In the genomic region with DNA sequence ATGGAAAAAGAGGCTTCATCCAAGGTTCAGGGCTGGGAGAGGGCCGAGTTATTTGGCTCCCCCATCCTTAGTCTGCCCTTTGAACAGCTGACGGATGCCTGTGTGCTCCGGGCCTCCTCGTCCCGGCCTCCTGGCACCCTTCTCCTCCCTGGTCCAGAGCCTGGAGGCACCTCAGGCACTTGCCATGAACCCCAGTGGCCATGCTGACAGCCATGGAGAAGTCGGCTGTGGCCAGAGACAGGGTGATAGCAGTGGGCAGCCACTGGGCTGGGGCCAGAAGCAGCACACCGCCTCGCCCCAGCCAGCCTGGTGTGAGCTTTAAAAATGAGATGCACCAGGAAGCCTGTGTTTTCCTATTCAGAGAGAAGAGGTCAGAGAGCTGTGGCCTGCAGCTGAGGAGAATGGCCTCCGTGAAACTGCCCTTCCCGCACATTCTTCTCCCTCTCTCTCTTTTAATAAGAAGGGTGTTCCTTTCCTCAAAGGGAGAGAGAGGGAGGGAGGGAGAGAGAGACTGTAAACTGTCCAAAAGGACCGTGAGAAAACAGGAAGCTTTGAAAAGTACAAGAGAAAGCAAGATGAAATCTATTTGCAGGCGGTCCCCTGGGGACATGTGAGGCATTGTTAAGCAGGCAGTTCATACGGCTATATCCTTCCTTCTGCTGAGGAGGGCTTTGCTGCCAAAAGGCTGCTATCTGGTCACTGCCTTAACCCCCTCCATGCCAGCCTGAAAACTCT, we compare ENCODE assay signal across 8 cellular contexts. TPM values are rescaled to one million over a fixed set of nuclear protein-coding genes. Genes with fewer than 3 reads are reported as not detected.
DNase-seq lines count a peak whose midpoint lies in the region; ATAC-seq, FAIRE-seq and TF ChIP-seq lines count a peak whose summit lies in the region.
"Had no signal": no experiment of that assay in that cellular context is flagged by ENCODE, and none has a peak within 500 bp of the region (broad histone marks: within the 10 kb centered on the region; RNA-seq: fewer than 3 reads in every experiment).

No MANE protein-coding gene starts in this region.

- ATAC-seq in HG03095 (IDR thresholded peaks at IDR 0.05; ENCODE audit: unreplicated experiment) (peak; percentile 83), activated B cell treated with CpG ODN at 0.5 μM for 24 hours (ENCODE audit: low read depth) (peak; percentile 85)

- H3K36me3 ChIP-seq in left ventricle myocardium inferior (peaks cover 4% of the 10 kb centered on the region), small intestine (ENCODE audit: control insufficient read depth in 2 of 2, insufficient read depth in 2 of 2, low read length in 2 of 2) (no peaks in the 10 kb centered on the region)

- H3K27me3 ChIP-seq in left ventricle myocardium inferior (ENCODE audit: low read depth) (no peaks in the 10 kb centered on the region), small intestine (ENCODE audit: control insufficient read depth in 2 of 2, insufficient read depth in 2 of 2, low read length in 2 of 2) (no peaks in the 10 kb centered on the region)

- H3K9me3 Mint-ChIP-seq in activated B cell treated with CpG ODN at 0.5 μM for 24 hours = no peaks in the 10 kb centered on the region
- H3K9me3 Mint-ChIP-seq: stimulated activated naive CD8-positive, alpha-beta T cell treated with anti-CD3 and anti-CD28 coated beads, Interleukin-15, Interleukin-2, amounts not matched to agents 100 ng/mL and 50 ng/mL, for 24 hours had no signal

- H3K27ac ChIP-seq in left ventricle myocardium inferior (replicated peaks) = peak overlapping the region; percentile 95
- peak overlapping the region; percentile 42 to 90 for H3K27ac ChIP-seq in small intestine (ENCODE audit: low read depth in 1 of 2, low read length in 1 of 2)

- POLR2A ChIA-PET in activated B cell treated with CpG ODN at 0.5 μM for 24 hours (lab: Charles Lee) = no interaction called here

- H3K4me1 ChIP-seq in left ventricle myocardium inferior (peaks cover 74% of the 10 kb centered on the region), small intestine (ENCODE audit: control insufficient read depth in 2 of 2, insufficient read depth in 1 of 2, low read depth in 1 of 2, low read length in 1 of 2) (peaks cover 0 to 9% of the 10 kb centered on the region in 2 donors)

- CTCF ChIA-PET in activated B cell treated with CpG ODN at 0.5 μM for 24 hours (lab: Charles Lee) = no interaction called here

- H3K9me3 ChIP-seq in left ventricle myocardium inferior (replicated peaks) (no peaks in the 10 kb centered on the region), small intestine (ENCODE audit: control insufficient read depth, low read depth) (no peaks in the 10 kb centered on the region)

- intact Hi-C loops in activated B cell treated with CpG ODN at 0.5 μM for 24 hours (cut with micrococcal nuclease) = no loop called here
- intact Hi-C loops in left ventricle myocardium inferior (cut with micrococcal nuclease) = loop anchor here (5.0 kb wide), 1 partner anchor 65 kb away; no protein-coding TSS in a partner anchor

- 36 to 43% (median 36%) methylated on average over 13 of the region's 13 CpGs for WGBS in small intestine, 3 donors

- no peak for FAIRE-seq in small intestine (lab: Jason Lieb, UNC)

- DNase-seq in GM19240 (ENCODE audit: insufficient read length, low spot score) (peak; percentile 42), activated B cell treated with CpG ODN at 0.5 μM for 24 hours (no peak), left ventricle myocardium inferior (peak; percentile 76), small intestine (peak; percentile 6), HUDEP-2 (lab: John Stamatoyannopoulos, UW; ENCODE audit: unreplicated experiment in 76 of 76) (no peak)
- no peak for DNase-seq in stimulated activated CD4-positive, alpha-beta T cell treated with anti-CD3 and anti-CD28 coated beads, Interleukin-12 subunit alpha, Interleukin-12 subunit beta, amount 100 ng/mL, for 4 hours

- peaks cover 32% of the 10 kb centered on the region for H3K4me1 Mint-ChIP-seq in activated B cell treated with CpG ODN at 0.5 μM for 24 hours

- no peaks in the 10 kb centered on the region for H3K36me3 Mint-ChIP-seq in activated B cell treated with CpG ODN at 0.5 μM for 24 hours (ENCODE audit: low read depth)

- H3K27me3 Mint-ChIP-seq in activated B cell treated with CpG ODN at 0.5 μM for 24 hours = no peaks in the 10 kb centered on the region
- H3K27me3 Mint-ChIP-seq: stimulated activated naive CD8-positive, alpha-beta T cell treated with anti-CD3 and anti-CD28 coated beads, Interleukin-15, Interleukin-2, amounts not matched to agents 100 ng/mL and 50 ng/mL, for 24 hours had no signal

- H3K27ac Mint-ChIP-seq in activated B cell treated with CpG ODN at 0.5 μM for 24 hours = peak overlapping the region; percentile 89
- H3K27ac Mint-ChIP-seq: stimulated activated naive CD8-positive, alpha-beta T cell treated with anti-CD3 and anti-CD28 coated beads, Interleukin-15, Interleukin-2, amounts not matched to agents 100 ng/mL and 50 ng/mL, for 24 hours had no signal

- no peak overlapping the region for H3K4me3 ChIP-seq in left ventricle myocardium inferior
- no peak overlapping the region for H3K4me3 ChIP-seq in small intestine (ENCODE audit: low read depth in 1 of 2, low read length in 2 of 2)

- TF ChIP-seq CTCF in activated B cell treated with CpG ODN at 0.5 μM for 24 hours (IDR thresholded peaks at IDR 0.05) (no peak), left ventricle myocardium inferior (IDR thresholded peaks at IDR 0.05; ENCODE audit: borderline replicate concordance) (no peak)

- H3K4me3 Mint-ChIP-seq in activated B cell treated with CpG ODN at 0.5 μM for 24 hours = peak overlapping the region; percentile 74
- H3K4me3 Mint-ChIP-seq: stimulated activated naive CD8-positive, alpha-beta T cell treated with anti-CD3 and anti-CD28 coated beads, Interleukin-15, Interleukin-2, amounts not matched to agents 100 ng/mL and 50 ng/mL, for 24 hours had no signal

RNA-seq across cellular contexts. Expression of gene ZNF366, which starts 55.3 kb away (rescaled TPM):
- total RNA-seq in activated B cell treated with CpG ODN at 0.5 μM for 24 hours = not detected in 2 replicates
- total RNA-seq in left ventricle myocardium inferior = 8.1 TPM
- 1 to 10 TPM in 2 of 3 donors, not detected in 1; 1.5 to 2.4 TPM for polyA plus RNA-seq in small intestine

Comparison
In these comparisons a context has a peak if more than half of its experiments do, and no peak if none do; other contexts are left out.
1. DNase-seq: peak in GM19240 (single experiment), left ventricle myocardium inferior (single experiment) and small intestine (single experiment); none in activated B cell treated with CpG ODN at 0.5 μM for 24 hours (single experiment), stimulated activated CD4-positive, alpha-beta T cell treated with anti-CD3 and anti-CD28 coated beads, Interleukin-12 subunit alpha, Interleukin-12 subunit beta, amount 100 ng/mL, for 4 hours (single experiment) and HUDEP-2 (0 of 76).